Comparison of ENCODE assay signal across 1 cellular context in genomic region chr18:45588831-45589558, GRCh38.
TF ChIP-seq lines count a peak whose summit lies in the region.

No MANE protein-coding gene starts in this region.

TF ChIP-seq in H1, 55 proteins besides CTCF, POLR2A, EP300 and RAD21:
- TF ChIP-seq RFX5 (IDR thresholded peaks at IDR 0.05; ENCODE audit: borderline replicate concordance, low read depth, low read length) (no peak), SUZ12 (IDR thresholded peaks at IDR 0.05; ENCODE audit: low read length) (no peak), ATF2 (IDR thresholded peaks at IDR 0.05; ENCODE audit: low read length) (no peak), ATF3 (IDR thresholded peaks at IDR 0.05; ENCODE audit: insufficient read depth, low read depth, low read length) (no peak), ASH2L (IDR thresholded peaks at IDR 0.05; ENCODE audit: low read length) (no peak), RXRA (IDR thresholded peaks at IDR 0.05; ENCODE audit: insufficient read depth, low read depth, low read length) (no peak), CTBP2 (IDR thresholded peaks at IDR 0.05; ENCODE audit: borderline replicate concordance, insufficient read depth, insufficient read length, low read length) (no peak), ZNF274 (IDR thresholded peaks at IDR 0.05; ENCODE audit: borderline replicate concordance, extremely low read depth, low read length) (no peak), JUND (IDR thresholded peaks at IDR 0.05; ENCODE audit: low read length) (no peak), KDM4A (IDR thresholded peaks at IDR 0.05; ENCODE audit: low read depth, low read length, severe bottlenecking) (no peak)
